ENCODE assay signal across 20 cellular contexts in the genomic region with DNA sequence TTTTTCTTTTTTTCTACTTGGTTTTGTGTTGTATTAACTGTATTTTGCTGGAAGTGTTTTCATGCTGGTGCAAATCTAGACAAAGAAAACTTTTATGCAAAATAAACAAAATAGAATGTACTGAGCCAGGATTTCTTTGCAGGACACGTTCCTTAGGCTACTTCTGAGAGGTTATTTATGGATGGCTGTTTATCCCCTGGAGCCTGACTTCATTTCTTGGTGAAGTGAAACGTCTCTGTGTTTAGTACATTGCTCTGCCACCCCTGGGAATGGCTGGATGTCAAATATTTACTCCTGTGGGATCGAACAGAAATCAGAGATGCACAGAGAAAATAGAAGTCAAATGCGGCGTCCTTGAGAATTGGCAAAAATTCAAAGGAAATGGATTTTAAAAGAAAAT.
"Had no signal": no experiment of that assay in that cellular context is flagged by ENCODE, and none has a peak within 500 bp of the region (broad histone marks: within the 10 kb centered on the region; RNA-seq: fewer than 3 reads in every experiment).

No MANE protein-coding gene starts in this region.

- H3K4me3 ChIP-seq: mucosa of descending colon, SK-N-MC, spleen, tibial nerve had no signal

- H3K4me1 Mint-ChIP-seq: activated CD4-positive, alpha-beta T cell treated with anti-CD3 and anti-CD28 coated beads, Interleukin-2, amount 10 ng/mL, durations not matched to agents 7 days and 5 days; activated CD8-positive, alpha-beta memory T cell treated with anti-CD3 and anti-CD28 coated beads, Interleukin-2, amount 10 ng/mL, durations not matched to agents 7 days and 5 days; activated naive CD4-positive, alpha-beta T cell treated with anti-CD3 and anti-CD28 coated beads, Interleukin-2, amount 50 U/mL, for 24 hours; memory B cell had no signal

- H3K36me3 Mint-ChIP-seq: activated CD8-positive, alpha-beta memory T cell treated with anti-CD3 and anti-CD28 coated beads, Interleukin-2, amount 10 ng/mL, durations not matched to agents 7 days and 5 days; activated naive CD4-positive, alpha-beta T cell treated with anti-CD3 and anti-CD28 coated beads, Interleukin-2, amount 50 U/mL, for 24 hours; memory B cell had no signal

- H3K27ac Mint-ChIP-seq: activated CD4-positive, alpha-beta T cell treated with anti-CD3 and anti-CD28 coated beads, Interleukin-2, amount 10 ng/mL, durations not matched to agents 7 days and 5 days; activated CD8-positive, alpha-beta memory T cell treated with anti-CD3 and anti-CD28 coated beads, Interleukin-2, amount 10 ng/mL, durations not matched to agents 7 days and 5 days; activated CD8-positive, alpha-beta T cell treated with anti-CD3 and anti-CD28 coated beads for 36 hours; activated naive CD4-positive, alpha-beta T cell treated with anti-CD3 and anti-CD28 coated beads, Interleukin-2, amount 50 U/mL, for 24 hours; activated T-helper 1 cell treated with anti-CD3 and anti-CD28 coated beads, Interleukin-12 subunit alpha, Interleukin-12 subunit beta, Interleukin-2, Interleukin-4 antibody, amounts not matched to agents 30 ng/mL and 10 ng/mL and 1 ng/mL, durations not matched to agents 14 hours and 24 hours and 36 hours; memory B cell; T-helper 2 cell treated with Interferon-gamma antibody and Interleukin-4, amounts not matched to agents 5 μg/mL and 100 μg/mL, for 36 hours had no signal

- H3K9me3 ChIP-seq: mucosa of descending colon had no signal

- H3K27me3 ChIP-seq: breast epithelium, spleen, tibial nerve had no signal

- H3K36me3 ChIP-seq: breast epithelium, spleen, tibial nerve, WERI-Rb-1 had no signal

- ATAC-seq: activated CD8-positive, alpha-beta memory T cell treated with anti-CD3 and anti-CD28 coated beads, Interleukin-2, amount 10 ng/mL, durations not matched to agents 7 days and 5 days; activated CD8-positive, alpha-beta T cell treated with anti-CD3 and anti-CD28 coated beads for 36 hours; mucosa of descending colon; stimulated activated naive CD8-positive, alpha-beta T cell treated with anti-CD3 and anti-CD28 coated beads, Interleukin-15, Interleukin-2, amounts not matched to agents 100 U/mL and 50 U/mL, for 24 hours had no signal

- H3K9me3 Mint-ChIP-seq: activated naive CD4-positive, alpha-beta T cell treated with anti-CD3 and anti-CD28 coated beads, Interleukin-2, amount 50 U/mL, for 24 hours; activated T-helper 1 cell treated with anti-CD3 and anti-CD28 coated beads, Interleukin-12 subunit alpha, Interleukin-12 subunit beta, Interleukin-2, Interleukin-4 antibody, amounts not matched to agents 30 ng/mL and 10 ng/mL and 1 ng/mL, durations not matched to agents 14 hours and 24 hours and 36 hours; neural crest cell had no signal

- H3K27me3 Mint-ChIP-seq: activated CD4-positive, alpha-beta T cell treated with anti-CD3 and anti-CD28 coated beads, Interleukin-2, amount 10 ng/mL, durations not matched to agents 7 days and 5 days; activated CD8-positive, alpha-beta memory T cell treated with anti-CD3 and anti-CD28 coated beads, Interleukin-2, amount 10 ng/mL, durations not matched to agents 7 days and 5 days; activated CD8-positive, alpha-beta T cell treated with anti-CD3 and anti-CD28 coated beads for 36 hours; activated naive CD4-positive, alpha-beta T cell treated with anti-CD3 and anti-CD28 coated beads, Interleukin-2, amount 50 U/mL, for 24 hours; memory B cell had no signal

- H3K27ac ChIP-seq: SK-N-MC, spleen, WERI-Rb-1 had no signal

- H3K4me1 ChIP-seq: breast epithelium had no signal

- DNase-seq: activated CD4-positive, alpha-beta T cell treated with anti-CD3 and anti-CD28 coated beads, Interleukin-2, amount 10 ng/mL, durations not matched to agents 7 days and 5 days; activated CD4-positive, CD25-positive, alpha-beta regulatory T cell treated with anti-CD3 and anti-CD28 coated beads, Interleukin-2, amount 50 U/mL, for 72 hours; activated CD8-positive, alpha-beta memory T cell treated with anti-CD3 and anti-CD28 coated beads, Interleukin-2, amount 10 ng/mL, durations not matched to agents 7 days and 5 days; activated CD8-positive, alpha-beta T cell treated with anti-CD3 and anti-CD28 coated beads for 36 hours; activated gamma-delta T cell; mucosa of descending colon; occipital lobe; retina; spleen; stimulated activated CD4-positive, alpha-beta T cell treated with anti-CD3 and anti-CD28 coated beads, Interleukin-4, amount 100 ng/mL, for 24 hours; stimulated activated naive CD8-positive, alpha-beta T cell treated with anti-CD3 and anti-CD28 coated beads, Interleukin-15, Interleukin-2, amounts not matched to agents 100 U/mL and 50 U/mL, for 24 hours; WERI-Rb-1 had no signal

- H3K4me3 Mint-ChIP-seq: activated CD4-positive, alpha-beta T cell treated with anti-CD3 and anti-CD28 coated beads, Interleukin-2, amount 10 ng/mL, durations not matched to agents 7 days and 5 days; activated CD8-positive, alpha-beta memory T cell treated with anti-CD3 and anti-CD28 coated beads, Interleukin-2, amount 10 ng/mL, durations not matched to agents 7 days and 5 days; activated CD8-positive, alpha-beta T cell treated with anti-CD3 and anti-CD28 coated beads for 36 hours; activated naive CD4-positive, alpha-beta T cell treated with anti-CD3 and anti-CD28 coated beads, Interleukin-2, amount 50 U/mL, for 24 hours; activated T-helper 1 cell treated with anti-CD3 and anti-CD28 coated beads, Interleukin-12 subunit alpha, Interleukin-12 subunit beta, Interleukin-2, Interleukin-4 antibody, amounts not matched to agents 30 ng/mL and 10 ng/mL and 1 ng/mL, durations not matched to agents 14 hours and 24 hours and 36 hours; memory B cell; neural crest cell; T-helper 2 cell treated with Interferon-gamma antibody and Interleukin-4, amounts not matched to agents 5 μg/mL and 100 μg/mL, for 36 hours had no signal
